ENCODE assay signal across 23 cellular contexts in genomic region chr5:5403736-5404135, GRCh38.
"Had no signal": no experiment of that assay in that cellular context is flagged by ENCODE, and none has a peak within 500 bp of the region (broad histone marks: within the 10 kb centered on the region; RNA-seq: fewer than 3 reads in every experiment).

No MANE protein-coding gene starts in this region.

- H3K27me3 Mint-ChIP-seq: IgD-negative memory B cell, T-cell had no signal

- H3K9me2 ChIP-seq: SK-N-SH had no signal

- ATAC-seq: K562, T-cell had no signal

- FAIRE-seq: HTR-8/SVneo, K562, RCC 7860 had no signal

- H3K9ac ChIP-seq: KMS-11, SK-N-SH had no signal

- H3K4me3 Mint-ChIP-seq: IgD-negative memory B cell, T-cell had no signal

- H3K27ac ChIP-seq: HL-60, KMS-11, RWPE1 had no signal

- H3K9me3 ChIP-seq: SK-N-SH had no signal

- H3K4me2 ChIP-seq: KMS-11, SK-N-SH had no signal

- H3K27ac Mint-ChIP-seq: T-cell had no signal

- DNase-seq: Kasumi-1, MM.1S, NCI-H1092 treated with DMSO at 0.1 percent for 48 hours, NCI-H1436 treated with DMSO at 0.1 percent for 48 hours, NCI-H1694, NCI-H187 treated with DMSO at 0.1 percent for 48 hours, NCI-H2029 treated with DMSO at 0.1 percent for 48 hours, NCI-H2171 treated with DMSO at 0.1 percent for 48 hours, NCI-H345, NCI-H446 treated with DMSO at 0.1 percent for 48 hours, NCI-H510A treated with DMSO at 0.1 percent for 48 hours, NCI-H526, SHP77, SK-N-SH, SW 1271, T-cell had no signal

- H3K4me3 ChIP-seq: K562 had no signal

- H3K4me1 Mint-ChIP-seq: IgD-negative memory B cell, T-cell had no signal
